Comparison of ENCODE assay signal across 9 cellular contexts in the genomic region with DNA sequence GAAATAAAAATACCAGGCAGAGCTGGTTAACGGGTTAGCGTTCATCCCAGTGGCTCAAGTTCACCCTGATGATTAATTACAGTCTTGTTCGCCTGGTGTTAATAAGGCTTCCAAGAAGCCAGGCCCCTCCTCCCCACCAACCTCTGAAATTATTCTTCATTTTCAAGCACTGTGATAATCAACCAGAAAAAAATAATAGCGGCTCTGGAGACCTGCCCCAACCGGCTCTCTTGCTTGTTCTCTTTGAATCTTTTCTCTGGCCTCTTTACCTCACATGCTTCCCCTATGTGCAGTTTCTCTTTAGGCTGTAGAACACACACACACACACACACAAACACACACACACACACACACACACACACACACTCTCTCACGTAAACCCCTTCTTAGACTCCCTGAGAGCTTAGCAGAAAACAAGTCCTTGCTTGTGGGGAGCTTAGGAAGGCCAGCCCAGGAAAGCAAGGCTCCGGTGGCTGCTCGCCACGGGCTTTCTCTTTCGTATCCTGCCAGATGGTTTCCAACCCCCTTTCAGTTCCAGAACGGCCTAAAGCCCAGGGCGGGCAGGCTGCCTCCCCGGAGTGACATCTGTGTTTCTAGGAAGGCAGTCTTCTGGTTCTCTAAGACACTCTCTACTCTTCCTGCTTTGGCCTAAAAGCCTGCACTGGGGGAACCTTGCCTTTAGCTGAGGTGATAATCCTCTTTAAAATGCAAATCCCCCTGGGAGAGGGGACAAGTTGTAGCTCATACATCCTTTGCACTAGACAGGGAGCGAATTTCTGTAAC.
A peak's percentile ranks its signal among the peaks of the same experiment; 100 is the strongest.
DNase-seq lines count a peak whose midpoint lies in the region; ATAC-seq and TF ChIP-seq lines count a peak whose summit lies in the region.
"Had no signal": no experiment of that assay in that cellular context is flagged by ENCODE, and none has a peak within 500 bp of the region (broad histone marks: within the 10 kb centered on the region; RNA-seq: fewer than 3 reads in every experiment).

No MANE protein-coding gene starts in this region.

- ATAC-seq in GM19351 (IDR thresholded peaks at IDR 0.05; ENCODE audit: unreplicated experiment) (peak; percentile 75), HG03432 (IDR thresholded peaks at IDR 0.05; ENCODE audit: unreplicated experiment) (peak; percentile 85), activated B cell treated with CpG ODN at 0.5 μM for 24 hours (ENCODE audit: low read depth) (peak; percentile 63)
- peak; percentile 60 for ATAC-seq in stimulated activated effector memory CD8-positive, alpha-beta T cell treated with anti-CD3 and anti-CD28 coated beads, Interleukin-12 subunit alpha, Interleukin-12 subunit beta, amount 100 ng/mL, for 72 hours

- no peaks in the 10 kb centered on the region for H3K36me3 Mint-ChIP-seq in activated B cell treated with CpG ODN at 0.5 μM for 24 hours (ENCODE audit: low read depth)
- no peaks in the 10 kb centered on the region for H3K36me3 Mint-ChIP-seq in stimulated activated effector memory CD8-positive, alpha-beta T cell treated with anti-CD3 and anti-CD28 coated beads, Interleukin-12 subunit alpha, Interleukin-12 subunit beta, amount 100 ng/mL, for 72 hours
- H3K36me3 Mint-ChIP-seq: mesothelial cell of epicardium had no signal

- 22% methylated on average over 14 of the region's 14 CpGs for WGBS in mesenchymal stem cell

- H3K9me3 Mint-ChIP-seq in activated B cell treated with CpG ODN at 0.5 μM for 24 hours = no peaks in the 10 kb centered on the region
- no peaks in the 10 kb centered on the region for H3K9me3 Mint-ChIP-seq in stimulated activated effector memory CD8-positive, alpha-beta T cell treated with anti-CD3 and anti-CD28 coated beads, Interleukin-12 subunit alpha, Interleukin-12 subunit beta, amount 100 ng/mL, for 72 hours
- H3K9me3 Mint-ChIP-seq: mesothelial cell of epicardium had no signal

- H3K36me3 ChIP-seq in mesenchymal stem cell (ENCODE audit: control insufficient read depth in 1 of 2, insufficient read depth in 2 of 2, low read depth in 1 of 2, low read length in 2 of 2) = no peaks in the 10 kb centered on the region

- TF ChIP-seq CTCF in activated B cell treated with CpG ODN at 0.5 μM for 24 hours (IDR thresholded peaks at IDR 0.05) = no peak
- no peak for TF ChIP-seq CTCF in dorsolateral prefrontal cortex (IDR thresholded peaks at IDR 0.05 in 54 of 56, conservative IDR thresholded peaks at IDR 0.05 in 2 of 56; ENCODE audit: low read depth in 1 of 56, partially characterized antibody in 56 of 56)

- no peak overlapping the region for H2BK5ac ChIP-seq in mesenchymal stem cell (ENCODE audit: low read depth, low read length, poor library complexity, severe bottlenecking)

- H2BK12ac ChIP-seq in mesenchymal stem cell (ENCODE audit: low read length in 2 of 2) = peak overlapping the region; percentile 28 to 87

- H3K4me3 ChIP-seq in dorsolateral prefrontal cortex = peak overlapping the region in 10 of 59 donors; percentile 4 to 38 (median 20)
- peak overlapping the region in 1 of 2 experiments; percentile 48 for H3K4me3 ChIP-seq in mesenchymal stem cell (ENCODE audit: insufficient read depth in 1 of 2, low read depth in 1 of 2, low read length in 2 of 2)

- H3K4me3 Mint-ChIP-seq in activated B cell treated with CpG ODN at 0.5 μM for 24 hours = no peak overlapping the region
- no peak overlapping the region for H3K4me3 Mint-ChIP-seq in stimulated activated effector memory CD8-positive, alpha-beta T cell treated with anti-CD3 and anti-CD28 coated beads, Interleukin-12 subunit alpha, Interleukin-12 subunit beta, amount 100 ng/mL, for 72 hours
- H3K4me3 Mint-ChIP-seq: mesothelial cell of epicardium had no signal

- no peaks in the 10 kb centered on the region for H3K27me3 Mint-ChIP-seq in activated B cell treated with CpG ODN at 0.5 μM for 24 hours

- peak overlapping the region; percentile 3 for H3K4me2 ChIP-seq in mesenchymal stem cell (ENCODE audit: low read length, poor library complexity, severe bottlenecking)

- peak overlapping the region; percentile 12 for H2BK120ac ChIP-seq in mesenchymal stem cell (ENCODE audit: low read depth, low read length)

- POLR2A ChIA-PET in activated B cell treated with CpG ODN at 0.5 μM for 24 hours (lab: Charles Lee) = interaction anchor here (0.6 to 5.1 kb wide), 8 partner anchors 9 to 139 kb away, joined by 3 to 64 read pairs (median 6); a partner anchor contains a TSS

- H3K23ac ChIP-seq in mesenchymal stem cell (ENCODE audit: low read length in 2 of 2) = no peak overlapping the region

- peaks cover 15% of the 10 kb centered on the region for H3K4me1 ChIP-seq in mesenchymal stem cell (ENCODE audit: control insufficient read depth, insufficient read depth, low read depth, low read length)

- H2BK15ac ChIP-seq in mesenchymal stem cell (ENCODE audit: low read depth, poor library complexity, severe bottlenecking) = peak overlapping the region; percentile 31

- no peaks in the 10 kb centered on the region for H3K9me3 ChIP-seq in mesenchymal stem cell (ENCODE audit: control insufficient read depth, low read length)

- H3K18ac ChIP-seq in mesenchymal stem cell (ENCODE audit: low read depth in 1 of 2, low read length in 2 of 2) = peak overlapping the region; percentile 30 to 50

- peak; percentile 81 for DNase-seq in Ammon's horn (ENCODE audit: low spot score)
- peak; percentile 48 for DNase-seq in activated B cell treated with CpG ODN at 0.5 μM for 24 hours
- peak; percentile 24 to 80 (median 53) for DNase-seq in dorsolateral prefrontal cortex
- peak; percentile 85 for DNase-seq in mesenchymal stem cell
- DNase-seq in stimulated activated effector memory CD8-positive, alpha-beta T cell treated with anti-CD3 and anti-CD28 coated beads, Interleukin-12 subunit alpha, Interleukin-12 subunit beta, amount 100 ng/mL, for 72 hours (ENCODE audit: low spot score in 2 of 2) = no peak
- no peak for DNase-seq in mesenteric fat pad (ENCODE audit: low spot score)

- peak overlapping the region; percentile 24 for H2AK5ac ChIP-seq in mesenchymal stem cell (ENCODE audit: low read length, severe bottlenecking)

- no peak overlapping the region for H3K27ac Mint-ChIP-seq in activated B cell treated with CpG ODN at 0.5 μM for 24 hours
- H3K27ac Mint-ChIP-seq in stimulated activated effector memory CD8-positive, alpha-beta T cell treated with anti-CD3 and anti-CD28 coated beads, Interleukin-12 subunit alpha, Interleukin-12 subunit beta, amount 100 ng/mL, for 72 hours = no peak overlapping the region

- H3K4ac ChIP-seq in mesenchymal stem cell (ENCODE audit: low read depth in 1 of 2, low read length in 2 of 2) = peak overlapping the region in 1 of 2 experiments; percentile 96

- intact Hi-C loops in activated B cell treated with CpG ODN at 0.5 μM for 24 hours (cut with micrococcal nuclease) (loop anchor here (1.0 to 5.0 kb wide), 6 partner anchors 8 to 365 kb away; a partner anchor contains a TSS), dorsolateral prefrontal cortex (cut with DNase I) (no loop called here)

- peak overlapping the region; percentile 81 for H3K9ac ChIP-seq in mesenchymal stem cell (ENCODE audit: low read length)

- H3K27me3 ChIP-seq in dorsolateral prefrontal cortex (no peaks in the 10 kb centered on the region), mesenchymal stem cell (ENCODE audit: control insufficient read depth in 1 of 2, insufficient read depth in 1 of 2, low read length in 2 of 2) (no peaks in the 10 kb centered on the region)

- H3K27ac ChIP-seq in dorsolateral prefrontal cortex = peak overlapping the region in 56 of 59 donors; percentile 6 to 86 (median 70)
- H3K27ac ChIP-seq in mesenchymal stem cell (ENCODE audit: low read length, poor library complexity, severe bottlenecking) = peak overlapping the region; percentile 81

- no peak overlapping the region for H3K14ac ChIP-seq in mesenchymal stem cell (ENCODE audit: low read length in 2 of 2)

- H2AFZ ChIP-seq in mesenchymal stem cell (ENCODE audit: low read depth, low read length) = no peak overlapping the region

- H3K79me1 ChIP-seq in mesenchymal stem cell (replicated peaks; ENCODE audit: low read length, poor library complexity, severe bottlenecking) = no peaks in the 10 kb centered on the region

- H4K8ac ChIP-seq in mesenchymal stem cell (ENCODE audit: low read length) = peak overlapping the region; percentile 83

- peak overlapping the region; percentile 5 for H4K91ac ChIP-seq in mesenchymal stem cell (ENCODE audit: low read length)

- CTCF ChIA-PET in activated B cell treated with CpG ODN at 0.5 μM for 24 hours (lab: Charles Lee) = interaction anchor here (0.8 to 1.8 kb wide), 3 partner anchors 106 to 368 kb away, joined by 3 to 8 read pairs (median 8); a partner anchor contains a TSS

- H3K4me1 Mint-ChIP-seq in activated B cell treated with CpG ODN at 0.5 μM for 24 hours = peaks cover 1% of the 10 kb centered on the region
- no peaks in the 10 kb centered on the region for H3K4me1 Mint-ChIP-seq in stimulated activated effector memory CD8-positive, alpha-beta T cell treated with anti-CD3 and anti-CD28 coated beads, Interleukin-12 subunit alpha, Interleukin-12 subunit beta, amount 100 ng/mL, for 72 hours

Comparison
In these comparisons a context has a peak if more than half of its experiments do, and no peak if none do; other contexts are left out.
1. DNase-seq: peak in Ammon's horn (single experiment), activated B cell treated with CpG ODN at 0.5 μM for 24 hours (single experiment), dorsolateral prefrontal cortex (10 of 10) and mesenchymal stem cell (single experiment); none in stimulated activated effector memory CD8-positive, alpha-beta T cell treated with anti-CD3 and anti-CD28 coated beads, Interleukin-12 subunit alpha, Interleukin-12 subunit beta, amount 100 ng/mL, for 72 hours (0 of 2) and mesenteric fat pad (single experiment).
2. Peak in every context shown above with its lines, with median percentiles within 50 percentile points of each other: ATAC-seq.